Comparison of ENCODE assay signal across 19 cellular contexts in the genomic region with DNA sequence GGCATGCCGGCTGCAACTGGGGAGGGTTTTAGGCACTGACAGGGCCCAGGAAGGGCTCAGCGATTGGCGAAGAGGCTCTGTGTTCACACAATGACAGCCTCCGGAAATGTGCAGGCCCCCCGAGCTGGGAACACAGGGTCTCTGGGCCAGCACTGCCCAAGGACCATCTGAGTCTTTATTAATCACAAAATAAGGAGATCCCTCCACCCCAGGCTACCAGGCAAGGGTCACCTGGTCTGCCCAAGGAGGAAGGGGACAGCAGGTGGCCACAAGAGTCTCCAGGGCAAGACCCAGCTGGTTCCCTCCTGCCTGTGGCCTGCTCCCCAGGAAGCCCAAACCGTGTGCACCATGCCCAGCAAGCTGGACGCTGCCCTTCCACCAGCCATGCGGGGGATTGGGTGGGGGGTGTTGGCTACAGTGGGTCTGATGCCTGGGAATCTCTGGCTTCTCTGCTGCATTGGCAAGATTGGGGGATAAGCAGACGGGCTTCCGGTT. TPM values are rescaled to one million over a fixed set of nuclear protein-coding genes. Genes with fewer than 3 reads are reported as not detected.
DNase-seq lines count a peak whose midpoint lies in the region; ATAC-seq and TF ChIP-seq lines count a peak whose summit lies in the region.
"Had no signal": no experiment of that assay in that cellular context is flagged by ENCODE, and none has a peak within 500 bp of the region (broad histone marks: within the 10 kb centered on the region; RNA-seq: fewer than 3 reads in every experiment).

No MANE protein-coding gene starts in this region.

- DNase-seq in RWPE2 (ENCODE audit: low spot score) (peak; percentile 38), osteoblast (ENCODE audit: insufficient read length, low spot score, missing footprints) (peak; percentile 44), sigmoid colon (peak; percentile 53), aorta (peak; percentile 22 to 56), A673 (ENCODE audit: low spot score) (no peak), NCI-H748 (lab: John Stamatoyannopoulos, UW; ENCODE audit: unreplicated experiment) (no peak), COR-L47 (lab: John Stamatoyannopoulos, UW) (no peak)
- no peak for DNase-seq in effector CD8-positive, alpha-beta T cell (lab: John Stamatoyannopoulos, UW)
- DNase-seq: CD4-positive, CD25-positive, alpha-beta regulatory T cell; CD8-positive, alpha-beta T cell; DMS 273 treated with DMSO at 0.1 percent for 48 hours; DMS79; EL; GDM1 had no signal

- no peaks in the 10 kb centered on the region for H4K20me1 ChIP-seq in osteoblast (ENCODE audit: insufficient read depth, low read length)
- H4K20me1 ChIP-seq: BLaER1 had no signal

- intact Hi-C loops in sigmoid colon (cut with DNase I) (no loop called here), aorta (cut with DNase I) (no loop called here), A673 (cut with micrococcal nuclease; ENCODE audit: unreplicated experiment) (no loop called here)

- H3K27me3 ChIP-seq in RWPE2 (ENCODE audit: insufficient read depth, poor library complexity, severe bottlenecking): peaks cover 86% of the 10 kb centered on the region
- H3K27me3 ChIP-seq in osteoblast (ENCODE audit: insufficient read depth, low read length): peaks cover 55% of the 10 kb centered on the region
- H3K27me3 ChIP-seq in sigmoid colon: peaks cover 0 to 5% (median 4%) of the 10 kb centered on the region in 3 donors
- H3K27me3 ChIP-seq in aorta (ENCODE audit: control insufficient read depth in 1 of 2, insufficient read depth in 2 of 2, low read length in 1 of 2): no peaks in the 10 kb centered on the region
- no peaks in the 10 kb centered on the region for H3K27me3 ChIP-seq in A673 (replicated peaks; ENCODE audit: insufficient read depth, low read depth, low read length, poor library complexity)
- H3K27me3 ChIP-seq: BLaER1 had no signal

- no peaks in the 10 kb centered on the region for H3K9me3 ChIP-seq in RWPE2 (ENCODE audit: severe bottlenecking)
- H3K9me3 ChIP-seq in osteoblast (ENCODE audit: low read depth, low read length): no peaks in the 10 kb centered on the region
- no peaks in the 10 kb centered on the region for H3K9me3 ChIP-seq in sigmoid colon
- no peaks in the 10 kb centered on the region for H3K9me3 ChIP-seq in aorta (ENCODE audit: control insufficient read depth, low read length)
- H3K9me3 ChIP-seq in A673 (ENCODE audit: low read depth, low read length, poor library complexity, severe bottlenecking): no peaks in the 10 kb centered on the region
- H3K9me3 ChIP-seq: BLaER1, HAP-1 had no signal

- no peak overlapping the region for H3K27ac ChIP-seq in RWPE2 (ENCODE audit: poor library complexity, severe bottlenecking)
- no peak overlapping the region for H3K27ac ChIP-seq in osteoblast (ENCODE audit: low read depth, low read length)
- H3K27ac ChIP-seq in sigmoid colon: no peak overlapping the region
- H3K27ac ChIP-seq in aorta (ENCODE audit: low read depth in 1 of 2, low read length in 2 of 2): no peak overlapping the region
- H3K27ac ChIP-seq in A673 (ENCODE audit: low read depth, low read length, poor library complexity, severe bottlenecking): no peak overlapping the region
- H3K27ac ChIP-seq: BLaER1, C4-2B had no signal

- TF ChIP-seq CTCF in RWPE2 (IDR thresholded peaks at IDR 0.05; ENCODE audit: poor library complexity, severe bottlenecking): no peak
- TF ChIP-seq CTCF in osteoblast (IDR thresholded peaks at IDR 0.05; ENCODE audit: extremely low read depth, low read depth, low read length): no peak
- TF ChIP-seq CTCF in sigmoid colon (IDR thresholded peaks at IDR 0.05): no peak
- TF ChIP-seq CTCF in A673 (conservative IDR thresholded peaks at IDR 0.05; ENCODE audit: low read depth, low read length): no peak

- no peak overlapping the region for H3K4me2 ChIP-seq in osteoblast (ENCODE audit: insufficient read depth, low read length)
- H3K4me2 ChIP-seq: BLaER1, GM23338 had no signal

- H3K4me3 ChIP-seq in RWPE2 (ENCODE audit: severe bottlenecking) (no peak overlapping the region), osteoblast (ENCODE audit: insufficient read depth, low read length) (no peak overlapping the region), sigmoid colon (no peak overlapping the region), aorta (ENCODE audit: low read length in 2 of 2) (no peak overlapping the region), A673 (ENCODE audit: low read depth, low read length, poor library complexity, severe bottlenecking) (no peak overlapping the region)
- H3K4me3 ChIP-seq: BLaER1, GM12878, GM23338, HAP-1 had no signal

- no peak for TF ChIP-seq POLR2A in sigmoid colon (IDR thresholded peaks at IDR 0.05)

- H2AFZ ChIP-seq in osteoblast (ENCODE audit: low read length): no peak overlapping the region
- H2AFZ ChIP-seq: GM23338 had no signal

- ATAC-seq in RWPE2 (ENCODE audit: low read depth) (no peak), aorta (ENCODE audit: low FRiP score) (no peak)
- ATAC-seq: CD8-positive, alpha-beta T cell; GM12878; GM23338 had no signal

- H3K36me3 ChIP-seq in RWPE2 (ENCODE audit: low read depth): no peaks in the 10 kb centered on the region
- no peaks in the 10 kb centered on the region for H3K36me3 ChIP-seq in osteoblast (ENCODE audit: insufficient read depth, low read length)
- no peaks in the 10 kb centered on the region for H3K36me3 ChIP-seq in sigmoid colon
- no peaks in the 10 kb centered on the region for H3K36me3 ChIP-seq in aorta (ENCODE audit: control insufficient read depth in 1 of 2, insufficient read depth in 2 of 2, low read length in 1 of 2)
- H3K36me3 ChIP-seq in A673 (ENCODE audit: insufficient read depth, low read length, poor library complexity, severe bottlenecking): no peaks in the 10 kb centered on the region
- H3K36me3 ChIP-seq: BLaER1, HAP-1 had no signal

- BruUV-seq in A673 (replicated peaks; lab: Mats Ljungman, UMichigan): no TSS peak

- TF ChIP-seq EP300 in sigmoid colon (IDR thresholded peaks at IDR 0.05): no peak

- H3K79me2 ChIP-seq in osteoblast (ENCODE audit: insufficient read depth, low read length): no peaks in the 10 kb centered on the region

- H3K4me1 ChIP-seq in RWPE2 (ENCODE audit: insufficient read depth, poor library complexity, severe bottlenecking) (no peaks in the 10 kb centered on the region), osteoblast (ENCODE audit: insufficient read depth, low read length) (no peaks in the 10 kb centered on the region), sigmoid colon (peaks cover 0 to 10% (median 0%) of the 10 kb centered on the region in 4 donors), aorta (ENCODE audit: control insufficient read depth in 1 of 2, insufficient read depth in 2 of 2, low read length in 2 of 2) (no peaks in the 10 kb centered on the region), A673 (ENCODE audit: insufficient read depth, low read length, poor library complexity, severe bottlenecking) (no peaks in the 10 kb centered on the region)
- H3K4me1 ChIP-seq: BLaER1, HAP-1 had no signal

- WGBS in sigmoid colon, 2 donors: 73 to 82% methylated on average over 10 of the region's 10 CpGs
- WGBS in aorta, 2 donors: 90 to 94% methylated on average over 10 of the region's 10 CpGs

- CTCF ChIA-PET in A673 (lab: Charles Lee): no interaction called here

- POLR2A ChIA-PET in A673 (lab: Charles Lee; ENCODE audit: low non-redundant PET): no interaction called here

RNA-seq across cellular contexts. Expression of gene TNRC6C, which starts 52.1 kb away (rescaled TPM):
- total RNA-seq in osteoblast: 6.2 and 6.5 TPM in 2 replicates
- total RNA-seq in sigmoid colon: 10 to 100 TPM in 3 of 4 donors, 1 to 10 TPM in 1; 5.8 to 22.1 (median 18.2) TPM
- 1 to 10 TPM in 2 of 3 donors, under 1 TPM in 1; 0.92 to 6.3 (median 3.0) TPM for polyA plus RNA-seq in sigmoid colon
- total RNA-seq in aorta: 10 to 100 TPM; 45.7 to 62.2 TPM
- 10 to 100 TPM in 1 of 2 donors, 1 to 10 TPM in 1; 3.3 to 11.6 TPM for polyA plus RNA-seq in aorta
- 26.7 and 30.2 TPM in 2 replicates for total RNA-seq in A673 (2021)

Comparison
In these comparisons a context has a peak if more than half of its experiments do, and no peak if none do; other contexts are left out.
1. DNase-seq: peak in RWPE2 (single experiment), osteoblast (single experiment), sigmoid colon (single experiment) and aorta (2 of 2); none in A673 (single experiment), effector CD8-positive, alpha-beta T cell (single experiment), NCI-H748 (single experiment) and COR-L47 (single experiment).